8 cellular contexts compared by ENCODE assay signal in the genomic region with DNA sequence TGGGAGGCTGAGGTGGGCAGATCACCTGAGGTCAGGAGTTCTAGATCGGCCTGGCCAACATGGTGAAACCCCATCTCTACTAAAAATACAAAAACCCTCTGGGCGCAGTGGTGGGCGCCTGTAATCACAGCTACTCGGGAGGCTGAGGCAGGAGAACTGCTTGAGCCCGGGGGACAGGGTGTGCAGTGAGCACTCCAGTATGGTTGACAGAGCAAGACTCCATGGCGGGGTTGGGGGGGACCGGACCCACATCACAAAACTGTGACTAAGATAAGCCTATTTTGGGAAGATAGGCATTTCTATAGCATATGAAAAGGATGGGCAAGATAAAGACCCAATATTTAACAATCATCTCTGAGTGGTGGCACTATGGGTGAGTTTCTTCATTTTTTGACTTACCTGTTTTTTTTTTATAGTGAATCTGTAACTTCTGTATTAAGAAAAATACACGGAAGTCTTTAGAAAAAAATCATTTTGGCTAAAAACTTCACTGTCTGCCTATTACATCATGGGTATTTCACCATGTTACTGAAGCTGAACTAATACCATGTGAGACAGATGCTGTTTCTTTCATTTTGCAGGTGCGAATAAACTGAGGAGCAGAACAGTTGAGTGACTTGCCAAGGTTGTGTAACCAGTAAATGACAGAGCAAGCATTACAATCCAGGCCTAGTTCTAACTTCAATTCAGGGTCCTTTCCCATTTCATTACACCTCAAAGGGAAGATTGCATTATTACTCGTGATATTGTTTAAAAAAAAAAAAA. TPM values are rescaled to one million over a fixed set of nuclear protein-coding genes. Genes with fewer than 3 reads are reported as not detected.
DNase-seq lines count a peak whose midpoint lies in the region; ATAC-seq, FAIRE-seq and TF ChIP-seq lines count a peak whose summit lies in the region.
"Had no signal": no experiment of that assay in that cellular context is flagged by ENCODE, and none has a peak within 500 bp of the region (broad histone marks: within the 10 kb centered on the region; RNA-seq: fewer than 3 reads in every experiment).

No MANE protein-coding gene starts in this region.

- peaks cover 3% of the 10 kb centered on the region for H3K36me3 Mint-ChIP-seq in progenitor cell of endocrine pancreas (ENCODE audit: insufficient read depth)

- CTCF ChIA-PET in PC-3 (lab: Charles Lee): interaction anchor here (0.5 kb wide), 1 partner anchor 96 kb away, joined by 4 read pairs; no protein-coding TSS in a partner anchor

- H3K9ac ChIP-seq in PC-3 (ENCODE audit: low read length): no peak overlapping the region
- H3K9ac ChIP-seq in kidney (ENCODE audit: low read length in 2 of 2): peak overlapping the region in 1 of 2 donors; percentile 19

- H3K4me3 ChIP-seq in PC-3 (ENCODE audit: low read length) (peak overlapping the region; percentile 93; the same call in 1 of the 2 replicates), epithelial cell of proximal tubule (ENCODE audit: low read depth, low read length) (no peak overlapping the region), kidney (ENCODE audit: low read length in 2 of 2) (peak overlapping the region in 1 of 2 donors; percentile 92)

- intact Hi-C loops in PC-3 (cut with micrococcal nuclease) (no loop called here), kidney (cut with DNase I) (no loop called here)

- no peak overlapping the region for H2AFZ ChIP-seq in PC-3 (ENCODE audit: low read length)

- H3K27ac Mint-ChIP-seq in progenitor cell of endocrine pancreas: no peak overlapping the region

- H4K20me1 ChIP-seq in PC-3 (ENCODE audit: low read length): peaks cover 34% of the 10 kb centered on the region

- peak overlapping the region; percentile 86 for H3K4me2 ChIP-seq in PC-3 (ENCODE audit: low read length)

- DNase-seq in GM12892 (ENCODE audit: insufficient read length) (no peak), PC-3 (no peak), epithelial cell of proximal tubule (ENCODE audit: low read depth) (peak; percentile 59), progenitor cell of endocrine pancreas (ENCODE audit: low spot score, unreplicated experiment) (no peak), kidney (no peak), frontal cortex (ENCODE audit: low spot score in 2 of 2) (no peak), cortex of kidney (lab: John Stamatoyannopoulos, UW) (no peak)
- DNase-seq: NCI-H1417 had no signal

- H3K4me3 Mint-ChIP-seq in progenitor cell of endocrine pancreas (ENCODE audit: low read depth): peak overlapping the region; percentile 40

- H3K27me3 ChIP-seq in PC-3 (ENCODE audit: low read length): no peaks in the 10 kb centered on the region

- H3K9me2 ChIP-seq in PC-3 (replicated peaks; ENCODE audit: low read length): no peaks in the 10 kb centered on the region

- TF ChIP-seq CTCF in PC-3 (conservative IDR thresholded peaks at IDR 0.05; ENCODE audit: low read depth, low read length) (no peak), epithelial cell of proximal tubule (conservative IDR thresholded peaks at IDR 0.05; ENCODE audit: low read depth, low read length) (no peak), progenitor cell of endocrine pancreas (IDR thresholded peaks at IDR 0.05; ENCODE audit: unreplicated experiment) (no peak), kidney (IDR thresholded peaks at IDR 0.05; ENCODE audit: borderline replicate concordance, extremely low read depth, insufficient read depth) (no peak)

- no peaks in the 10 kb centered on the region for H3K27me3 Mint-ChIP-seq in progenitor cell of endocrine pancreas

- H3K9me3 Mint-ChIP-seq in progenitor cell of endocrine pancreas (ENCODE audit: low read depth): no peaks in the 10 kb centered on the region

- H3K4me1 ChIP-seq in PC-3 (ENCODE audit: insufficient read depth, low read length) (peaks cover 12% of the 10 kb centered on the region), kidney (ENCODE audit: control insufficient read depth in 1 of 2, insufficient read depth in 1 of 2, low read depth in 1 of 2, low read length in 2 of 2) (peaks cover 9 to 17% of the 10 kb centered on the region in 2 donors)

- TF ChIP-seq POLR2A in GM12892 (IDR thresholded peaks at IDR 0.05; ENCODE audit: low read depth, low read length): no peak

- POLR2A ChIA-PET in PC-3 (lab: Charles Lee; ENCODE audit: unreplicated experiment): no interaction called here

- no peak for ATAC-seq in PC-3

- H3K9me3 ChIP-seq in PC-3 (ENCODE audit: low read length) (no peaks in the 10 kb centered on the region), kidney (ENCODE audit: control insufficient read depth in 1 of 2, low read length in 2 of 2) (no peaks in the 10 kb centered on the region)

- H3K36me3 ChIP-seq in PC-3 (ENCODE audit: low read depth, low read length): peaks cover 12% of the 10 kb centered on the region; the same call in 1 of the 2 replicates
- H3K36me3 ChIP-seq in kidney (ENCODE audit: control insufficient read depth in 1 of 2, insufficient read depth in 2 of 2, low read length in 2 of 2): no peaks in the 10 kb centered on the region

- peak; percentile 53 for FAIRE-seq in GM12892 (lab: Jason Lieb, UNC)
- no peak for FAIRE-seq in kidney (lab: Jason Lieb, UNC)
- no peak for FAIRE-seq in frontal cortex (lab: Jason Lieb, UNC)

- BruUV-seq in PC-3 (replicated peaks; lab: Mats Ljungman, UMichigan): no TSS peak

- peaks cover 74% of the 10 kb centered on the region for H3K79me2 ChIP-seq in PC-3 (ENCODE audit: low read length)

- H3K27ac ChIP-seq in PC-3 (ENCODE audit: low read length) (no peak overlapping the region), kidney (ENCODE audit: low read depth in 2 of 2, low read length in 2 of 2) (no peak overlapping the region)

- H3F3A ChIP-seq in PC-3 (ENCODE audit: low read length, unreplicated experiment): no peaks in the 10 kb centered on the region

- H3K4me1 Mint-ChIP-seq in progenitor cell of endocrine pancreas (ENCODE audit: low read depth): peaks cover 19% of the 10 kb centered on the region

RNA-seq across cellular contexts. Expression of a gene that starts 2.5 kb away (rescaled TPM):
- polyA plus RNA-seq in GM12892 (2012; ENCODE audit: missing spikeins): 46.9 TPM
- 80.1 and 92.7 TPM in 2 replicates for total RNA-seq in PC-3 (2014; rRNA removed)
- 64.8 and 71.8 TPM in 2 replicates for total RNA-seq in epithelial cell of proximal tubule
- total RNA-seq in progenitor cell of endocrine pancreas: 161 and 163 TPM in 2 replicates
- 115 TPM for total RNA-seq in kidney
- polyA plus RNA-seq in kidney (ENCODE audit: insufficient read depth, low read depth, low replicate concordance): 30.8 TPM
- total RNA-seq in frontal cortex: 176 TPM

RNA-seq across cellular contexts. Expression of a gene that starts 14.9 kb away (rescaled TPM):
- polyA plus RNA-seq in GM12892 (2012; ENCODE audit: missing spikeins): 49.1 TPM
- total RNA-seq in PC-3 (2014; rRNA removed) (167 and 212 TPM in 2 replicates), epithelial cell of proximal tubule (124 and 170 TPM in 2 replicates), progenitor cell of endocrine pancreas (45.6 and 47.6 TPM in 2 replicates), kidney (34.6 TPM), frontal cortex (22.0 TPM)
- polyA plus RNA-seq in kidney (ENCODE audit: insufficient read depth, low read depth, low replicate concordance): 90.3 TPM

RNA-seq across cellular contexts. Expression of a gene that starts 28.3 kb away (rescaled TPM):
- polyA plus RNA-seq in GM12892 (2012; ENCODE audit: missing spikeins): 20.1 TPM
- total RNA-seq in PC-3 (2014; rRNA removed) (9.2 and 9.8 TPM in 2 replicates), epithelial cell of proximal tubule (12.3 and 27.2 TPM in 2 replicates), progenitor cell of endocrine pancreas (16.6 and 18.1 TPM in 2 replicates), kidney (20.1 TPM), frontal cortex (42.8 TPM)
- polyA plus RNA-seq in kidney (ENCODE audit: insufficient read depth, low read depth, low replicate concordance): 16.7 TPM

RNA-seq across cellular contexts. Expression of a gene that starts 28.4 kb away (rescaled TPM):
- polyA plus RNA-seq in GM12892 (2012; ENCODE audit: missing spikeins): 135 TPM
- 120 and 166 TPM in 2 replicates for total RNA-seq in PC-3 (2014; rRNA removed)
- total RNA-seq in epithelial cell of proximal tubule: 85.6 and 89.3 TPM in 2 replicates
- 102 and 109 TPM in 2 replicates for total RNA-seq in progenitor cell of endocrine pancreas
- 85.8 TPM for total RNA-seq in kidney
- 368 TPM for polyA plus RNA-seq in kidney (ENCODE audit: insufficient read depth, low read depth, low replicate concordance)
- total RNA-seq in frontal cortex: 72.6 TPM

RNA-seq across cellular contexts. Expression of a gene that starts 36.0 kb away (rescaled TPM):
- polyA plus RNA-seq in GM12892 (2012; ENCODE audit: missing spikeins): not detected
- total RNA-seq in PC-3 (2014; rRNA removed) (not detected in 2 replicates), epithelial cell of proximal tubule (not detected in 2 replicates), progenitor cell of endocrine pancreas (0.26 and 0.29 TPM in 2 replicates), kidney (not detected), frontal cortex (not detected)
- polyA plus RNA-seq in kidney (ENCODE audit: insufficient read depth, low read depth, low replicate concordance): not detected
